25 cellular contexts compared by ENCODE assay signal in the genomic region with DNA sequence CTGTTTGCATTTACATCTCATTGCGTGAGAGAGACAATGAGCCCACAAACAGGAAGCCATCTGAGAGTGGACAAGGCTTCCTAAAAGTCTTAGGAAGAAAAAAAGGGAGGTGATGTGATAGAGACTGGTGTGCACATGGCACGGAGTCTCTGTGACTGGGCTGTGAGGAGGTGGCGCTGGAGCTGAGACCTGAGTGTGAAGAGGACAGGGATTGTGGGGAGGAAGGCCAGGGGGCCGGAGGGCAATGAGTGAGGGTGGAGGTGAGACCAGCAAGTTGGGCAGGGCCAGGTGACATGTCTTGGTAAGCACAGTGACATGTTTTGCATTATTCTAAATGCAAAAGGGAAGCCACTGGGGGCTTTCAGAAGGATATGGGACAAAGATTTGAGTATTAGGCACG. TPM values are rescaled to one million over a fixed set of nuclear protein-coding genes. Genes with fewer than 3 reads are reported as not detected.
DNase-seq lines count a peak whose midpoint lies in the region; ATAC-seq and TF ChIP-seq lines count a peak whose summit lies in the region.
"Had no signal": no experiment of that assay in that cellular context is flagged by ENCODE, and none has a peak within 500 bp of the region (broad histone marks: within the 10 kb centered on the region; RNA-seq: fewer than 3 reads in every experiment).

No MANE protein-coding gene starts in this region.

- H3K14ac ChIP-seq in trophoblast cell (ENCODE audit: low read length) = no peak overlapping the region

- H2BK12ac ChIP-seq in trophoblast cell (ENCODE audit: low read length) = no peak overlapping the region

- no peaks in the 10 kb centered on the region for H3K79me1 ChIP-seq in trophoblast cell (ENCODE audit: low read length)

- in situ Hi-C loops in transverse colon (cut with MboI; ENCODE audit: low pct_ligation_motif_present in 1 of 4, low pct_unique_long_range_greater_than_20kb in 1 of 4, low sequenced_read_pairs in 3 of 4) = no loop called here

- H3K4ac ChIP-seq in trophoblast cell (ENCODE audit: low read depth, low read length) = no peak overlapping the region

- no peak overlapping the region for H4K91ac ChIP-seq in trophoblast cell (ENCODE audit: low read depth, low read length)

- ATAC-seq in left colon (peak; percentile 38), HG03135 (IDR thresholded peaks at IDR 0.05; ENCODE audit: unreplicated experiment) (no peak), left cardiac atrium (no peak)
- ATAC-seq: A549; body of pancreas; heart left ventricle; right cardiac atrium; stimulated activated naive CD8-positive, alpha-beta T cell treated with anti-CD3 and anti-CD28 coated beads, Interleukin-15, amount 100 ng/mL, for 72 hours had no signal

- no peak overlapping the region for H4K12ac ChIP-seq in trophoblast cell (ENCODE audit: low read depth, low read length)

- H3K36me3 ChIP-seq in NT2/D1 (ENCODE audit: insufficient read depth, insufficient read length, low read length) (no peaks in the 10 kb centered on the region), transverse colon (no peaks in the 10 kb centered on the region), trophoblast cell (ENCODE audit: control insufficient read depth in 1 of 2, insufficient read depth in 2 of 2, low read length in 2 of 2) (no peaks in the 10 kb centered on the region)
- H3K36me3 ChIP-seq: esophagus muscularis mucosa, heart left ventricle had no signal

- no peak overlapping the region for H2AFZ ChIP-seq in trophoblast cell (ENCODE audit: insufficient read depth, low read length, poor library complexity)

- no peak for TF ChIP-seq EP300 in transverse colon (IDR thresholded peaks at IDR 0.05; ENCODE audit: low read depth)

- H2BK5ac ChIP-seq in trophoblast cell (ENCODE audit: low read depth, low read length, poor library complexity) = no peak overlapping the region

- H3K18ac ChIP-seq in trophoblast cell (ENCODE audit: low read length) = no peak overlapping the region

- H2AK5ac ChIP-seq in trophoblast cell (ENCODE audit: low read length) = no peak overlapping the region

- H3K27ac ChIP-seq in transverse colon (peak overlapping the region in 3 of 4 donors; percentile 43 to 64 (median 47)), trophoblast cell (ENCODE audit: low read depth, low read length) (no peak overlapping the region)
- H3K27ac ChIP-seq: A549, body of pancreas, esophagus muscularis mucosa, heart left ventricle, KMS-11 had no signal

- peaks cover 9% of the 10 kb centered on the region; the same call in 1 of the 2 replicates for H3K9me3 ChIP-seq in NT2/D1 (ENCODE audit: insufficient read depth, low read length)
- no peaks in the 10 kb centered on the region for H3K9me3 ChIP-seq in transverse colon
- H3K9me3 ChIP-seq in trophoblast cell (ENCODE audit: insufficient read depth, low read depth, low read length) = peaks cover 3% of the 10 kb centered on the region
- H3K9me3 ChIP-seq: A549, body of pancreas, heart left ventricle had no signal

- no peak overlapping the region for H3K23ac ChIP-seq in trophoblast cell (ENCODE audit: low read length)

- H3K9ac ChIP-seq in NT2/D1 (ENCODE audit: insufficient read length, low read depth) (peak overlapping the region; percentile 0), trophoblast cell (ENCODE audit: low read length) (no peak overlapping the region)
- H3K9ac ChIP-seq: KMS-11 had no signal

- no peak overlapping the region for H4K8ac ChIP-seq in trophoblast cell (ENCODE audit: low read depth, low read length)

- intact Hi-C loops in left colon (cut with DNase I, micrococcal nuclease) (no loop called here), transverse colon (cut with DNase I; ENCODE audit: low total_unique reads) (no loop called here), left cardiac atrium (cut with DNase I) (no loop called here)

- H3K4me2 ChIP-seq in trophoblast cell (ENCODE audit: low read length) = no peak overlapping the region
- H3K4me2 ChIP-seq: A549, KMS-11 had no signal

- WGBS in transverse colon (ENCODE audit: low coverage in 1 of 2), 2 donors = 17 to 42% methylated on average over 1 to 5 of the region's 5 CpGs
- no CpG with 5 or more reads among the region's 5 CpGs for WGBS in trophoblast cell (ENCODE audit: extremely low coverage, insufficient coverage, insufficient read length)

- TF ChIP-seq CTCF in transverse colon (IDR thresholded peaks at IDR 0.05) = no peak

- peak; percentile 44 for DNase-seq in NCI-H748 (lab: John Stamatoyannopoulos, UW; ENCODE audit: unreplicated experiment)
- DNase-seq in NCI-H748 treated with DMSO at 0.1 percent for 48 hours (lab: John Stamatoyannopoulos, UW) = no peak
- no peak for DNase-seq in NT2/D1 (ENCODE audit: low read depth, low spot score)
- DNase-seq in left colon = peak in 1 of 2 donors; percentile 53
- no peak for DNase-seq in transverse colon
- DNase-seq in trophoblast cell = no peak
- no peak for DNase-seq in left cardiac atrium
- DNase-seq: activated CD4-positive, alpha-beta T cell treated with anti-CD3 and anti-CD28 coated beads for 1 hour; activated naive CD4-positive, alpha-beta T cell treated with anti-CD3 and anti-CD28 coated beads, Interleukin-2, amount 50 U/mL, for 16 hours; body of pancreas; dermis blood vessel endothelial cell; foreskin fibroblast; MM.1S; NCI-H1436 treated with DMSO at 0.1 percent for 48 hours; NCI-H524 treated with DMSO at 0.1 percent for 48 hours; right cardiac atrium; SIG-M5; stimulated activated CD4-positive, alpha-beta T cell treated with anti-CD3 and anti-CD28 coated beads, Interleukin-1b, Interleukin-23, amount 100 ng/mL, for 48 hours; stimulated activated naive CD8-positive, alpha-beta T cell treated with anti-CD3 and anti-CD28 coated beads, Interleukin-15, amount 100 ng/mL, for 72 hours had no signal

- H3K27me3 ChIP-seq in NT2/D1 (ENCODE audit: insufficient read depth, insufficient read length) (peaks cover 3% of the 10 kb centered on the region), transverse colon (peaks cover 33% of the 10 kb centered on the region), trophoblast cell (ENCODE audit: insufficient read depth, low read length) (no peaks in the 10 kb centered on the region)
- H3K27me3 ChIP-seq: body of pancreas had no signal

- H3K4me1 ChIP-seq in NT2/D1 (ENCODE audit: insufficient read depth, insufficient read length) (peaks cover 10% of the 10 kb centered on the region), transverse colon (peaks cover 5 to 13% (median 12%) of the 10 kb centered on the region in 4 donors), trophoblast cell (ENCODE audit: control insufficient read depth in 1 of 2, insufficient read depth in 2 of 2, low read length in 2 of 2) (no peaks in the 10 kb centered on the region)
- H3K4me1 ChIP-seq: A549 had no signal

- no peak for TF ChIP-seq POLR2A in transverse colon (IDR thresholded peaks at IDR 0.05)

- H2BK120ac ChIP-seq in trophoblast cell (ENCODE audit: insufficient read depth, low read length, poor library complexity) = no peak overlapping the region

- no peaks in the 10 kb centered on the region for H3K79me2 ChIP-seq in trophoblast cell (ENCODE audit: control insufficient read depth, insufficient read depth, low read length, poor library complexity)

- no peak overlapping the region for H3K4me3 ChIP-seq in NT2/D1 (ENCODE audit: insufficient read length, low read depth)
- H3K4me3 ChIP-seq in transverse colon = no peak overlapping the region
- no peak overlapping the region for H3K4me3 ChIP-seq in trophoblast cell (ENCODE audit: low read depth, low read length)
- H3K4me3 ChIP-seq: A549, body of pancreas, esophagus muscularis mucosa, heart left ventricle, lung had no signal

RNA-seq across cellular contexts. Expression of gene TSPAN17, which starts 45.0 kb away (rescaled TPM):
- total RNA-seq in left colon = 10 to 100 TPM; 34.8 to 37.2 TPM
- total RNA-seq in transverse colon = 100 to 1,000 TPM in 1 of 4 donors, 10 to 100 TPM in 3; 27.2 to 227 (median 36.1) TPM
- polyA plus RNA-seq in trophoblast cell (2013) = 18.3 and 18.4 TPM in 2 replicates
- 10 to 100 TPM; 21.2 to 25.6 TPM for total RNA-seq in left cardiac atrium
